ENCODE assay signal across 14 cellular contexts in genomic region chr11:44628730-44629361, GRCh38.
DNase-seq lines count a peak whose midpoint lies in the region; ATAC-seq, FAIRE-seq and TF ChIP-seq lines count a peak whose summit lies in the region.
"Had no signal": no experiment of that assay in that cellular context is flagged by ENCODE, and none has a peak within 500 bp of the region (broad histone marks: within the 10 kb centered on the region; RNA-seq: fewer than 3 reads in every experiment).

No MANE protein-coding gene starts in this region.

- peaks cover 7% of the 10 kb centered on the region for H3K4me1 Mint-ChIP-seq in activated CD8-positive, alpha-beta T cell treated with anti-CD3 and anti-CD28 coated beads, Interleukin-2, amount 10 ng/mL, durations not matched to agents 7 days and 5 days (ENCODE audit: low read depth)
- peaks cover 5% of the 10 kb centered on the region for H3K4me1 Mint-ChIP-seq in activated CD8-positive, alpha-beta T cell treated with anti-CD3 and anti-CD28 coated beads for 36 hours (ENCODE audit: low read depth)
- H3K4me1 Mint-ChIP-seq in stimulated activated naive B cell treated with anti-CD40 and anti-IgM and Interleukin-4, amounts not matched to agents 10 μg/mL and 1 μg/mL and 100 μg/mL, for 72 hours, result peaks cover 18 to 35% of the 10 kb centered on the region in 2 donors

- TF ChIP-seq RAD21 in H1 (IDR thresholded peaks at IDR 0.05 in 1 of 2, conservative IDR thresholded peaks at IDR 0.05 in 1 of 2; ENCODE audit: low read depth in 2 of 2, low read length in 2 of 2), result no peak

- TF ChIP-seq POLR2A in H1 (IDR thresholded peaks at IDR 0.05; ENCODE audit: control extremely low read depth in 1 of 2, low read depth in 2 of 2, low read length in 2 of 2), result no peak

- no peak overlapping the region for H3K14ac ChIP-seq in H1 (ENCODE audit: insufficient read length)

- H3K56ac ChIP-seq in H1 (replicated peaks; ENCODE audit: insufficient read length, low read depth, low read length), result no peak overlapping the region

- no peak overlapping the region for H3K4me2 ChIP-seq in H1 (ENCODE audit: insufficient read depth in 1 of 2, low read depth in 2 of 2, low read length in 2 of 2)

- DNase-seq in activated CD8-positive, alpha-beta T cell treated with anti-CD3 and anti-CD28 coated beads, Interleukin-2, amount 10 ng/mL, durations not matched to agents 7 days and 5 days, result peak; percentile 14
- no peak for DNase-seq in activated CD8-positive, alpha-beta T cell treated with anti-CD3 and anti-CD28 coated beads for 36 hours
- DNase-seq in H1 (ENCODE audit: low read depth in 1 of 2, low spot score in 2 of 2) (peak in 1 of 2 experiments; percentile 35), SIG-M5 (lab: John Stamatoyannopoulos, UW) (no peak)
- no peak for DNase-seq in stimulated activated naive B cell treated with anti-CD40 and anti-IgM and Interleukin-4, amounts not matched to agents 10 μg/mL and 1 μg/mL and 100 μg/mL, for 72 hours
- no peak for DNase-seq in stimulated activated naive CD4-positive, alpha-beta T cell (lab: John Stamatoyannopoulos, UW)
- DNase-seq: mammary epithelial cell had no signal

- CTCF ChIA-PET in activated CD8-positive, alpha-beta T cell treated with anti-CD3 and anti-CD28 coated beads, Interleukin-2, amount 10 ng/mL, durations not matched to agents 7 days and 5 days (lab: Charles Lee), result interaction anchor here (0.7 kb wide), 1 partner anchor 32 kb away, joined by 3 read pairs; no protein-coding TSS in a partner anchor
- CTCF ChIA-PET in activated CD8-positive, alpha-beta T cell treated with anti-CD3 and anti-CD28 coated beads for 36 hours (lab: Charles Lee), result interaction anchor here (1.3 to 2.4 kb wide), 3 partner anchors 12 to 282 kb away, joined by 3 to 11 read pairs (median 9); no protein-coding TSS in a partner anchor
- CTCF ChIA-PET in H1 (lab: Charles Lee; ENCODE audit: partially characterized antibody), result interaction anchor here (0.6 to 5.3 kb wide), 10 partner anchors 12 to 283 kb away, joined by 3 to 24 read pairs (median 4); no protein-coding TSS in a partner anchor

- H2BK5ac ChIP-seq in H1 (ENCODE audit: low read depth, low read length), result no peak overlapping the region

- H4K5ac ChIP-seq in H1 (ENCODE audit: insufficient read length, low read depth, low read length), result no peak overlapping the region

- H2AFZ ChIP-seq in H1 (ENCODE audit: low read length), result no peak overlapping the region; the same call in 1 of the 2 replicates

- no peak overlapping the region for H4K91ac ChIP-seq in H1 (replicated peaks; ENCODE audit: insufficient read length, low read length)

- H3K27me3 ChIP-seq in H1 (replicated peaks in 1 of 4; ENCODE audit: control insufficient read depth in 3 of 4, extremely low read depth in 1 of 4, insufficient read depth in 3 of 4, low read length in 3 of 4), result peaks cover 0 to 2% (median 1%) of the 10 kb centered on the region in 4 experiments; a peak in 1 of 7 replicates

- no peak overlapping the region for H2BK120ac ChIP-seq in H1 (replicated peaks; ENCODE audit: low read depth, low read length)

- no peak overlapping the region for H3K9ac ChIP-seq in H1 (replicated peaks in 1 of 4; ENCODE audit: extremely low read depth in 1 of 4, low read depth in 3 of 4, low read length in 3 of 4)

- H2BK20ac ChIP-seq in H1 (ENCODE audit: low read length), result no peak overlapping the region

- H3K4ac ChIP-seq in H1 (replicated peaks; ENCODE audit: insufficient read length, low read depth, low read length), result no peak overlapping the region

- H3K9me3 ChIP-seq in H1 (ENCODE audit: insufficient read depth in 2 of 2, low read depth in 1 of 2, low read length in 1 of 2), result no peaks in the 10 kb centered on the region

- no peak overlapping the region for H3K23ac ChIP-seq in H1 (ENCODE audit: insufficient read length)

- no peak overlapping the region for H2BK15ac ChIP-seq in H1 (ENCODE audit: low read length)

- no peaks in the 10 kb centered on the region for H4K20me1 ChIP-seq in H1 (replicated peaks in 1 of 2; ENCODE audit: control insufficient read depth in 1 of 2, insufficient read depth in 2 of 2, low read length in 2 of 2)

- POLR2A ChIA-PET in activated CD8-positive, alpha-beta T cell treated with anti-CD3 and anti-CD28 coated beads, Interleukin-2, amount 10 ng/mL, durations not matched to agents 7 days and 5 days (lab: Charles Lee), result interaction anchor here (0.6 kb wide), 1 partner anchor 92 kb away, joined by 3 read pairs; no protein-coding TSS in a partner anchor
- POLR2A ChIA-PET in activated CD8-positive, alpha-beta T cell treated with anti-CD3 and anti-CD28 coated beads for 36 hours (lab: Charles Lee), result no interaction called here
- POLR2A ChIA-PET in H1 (lab: Charles Lee; ENCODE audit: partially characterized antibody), result no interaction called here

- FAIRE-seq in H1 (lab: Jason Lieb, UNC), result no peak
- FAIRE-seq: HepG2 had no signal

- no peaks in the 10 kb centered on the region for H3K9me3 Mint-ChIP-seq in activated CD8-positive, alpha-beta T cell treated with anti-CD3 and anti-CD28 coated beads, Interleukin-2, amount 10 ng/mL, durations not matched to agents 7 days and 5 days (ENCODE audit: insufficient read depth)
- H3K9me3 Mint-ChIP-seq in activated CD8-positive, alpha-beta T cell treated with anti-CD3 and anti-CD28 coated beads for 36 hours, result peaks cover 7% of the 10 kb centered on the region
- H3K9me3 Mint-ChIP-seq in stimulated activated naive B cell treated with anti-CD40 and anti-IgM and Interleukin-4, amounts not matched to agents 10 μg/mL and 1 μg/mL and 100 μg/mL, for 72 hours, result peaks cover 0 to 3% of the 10 kb centered on the region in 2 donors
- H3K9me3 Mint-ChIP-seq: stimulated activated naive CD8-positive, alpha-beta T cell treated with anti-CD3 and anti-CD28 coated beads, Interleukin-15, Interleukin-2, amounts not matched to agents 100 ng/mL and 50 ng/mL, for 24 hours had no signal

- no peaks in the 10 kb centered on the region for H3K79me1 ChIP-seq in H1 (ENCODE audit: low read depth, low read length)

- no peaks in the 10 kb centered on the region; a peak in 1 of 7 replicates for H3K4me1 ChIP-seq in H1 (replicated peaks in 1 of 4; ENCODE audit: control insufficient read depth in 3 of 4, insufficient read depth in 4 of 4, low read length in 3 of 4)

- no peak for TF ChIP-seq EP300 in H1 (IDR thresholded peaks at IDR 0.05; ENCODE audit: borderline replicate concordance in 1 of 2, low read depth in 2 of 2, low read length in 2 of 2)

- no peak overlapping the region for H3K27ac Mint-ChIP-seq in activated CD8-positive, alpha-beta T cell treated with anti-CD3 and anti-CD28 coated beads, Interleukin-2, amount 10 ng/mL, durations not matched to agents 7 days and 5 days
- no peak overlapping the region for H3K27ac Mint-ChIP-seq in activated CD8-positive, alpha-beta T cell treated with anti-CD3 and anti-CD28 coated beads for 36 hours
- peak overlapping the region; percentile 65 for H3K27ac Mint-ChIP-seq in stimulated activated naive B cell treated with anti-CD40 and anti-IgM and Interleukin-4, amounts not matched to agents 10 μg/mL and 1 μg/mL and 100 μg/mL, for 72 hours
- H3K27ac Mint-ChIP-seq: progenitor cell of endocrine pancreas; stimulated activated naive CD8-positive, alpha-beta T cell treated with anti-CD3 and anti-CD28 coated beads, Interleukin-15, Interleukin-2, amounts not matched to agents 100 ng/mL and 50 ng/mL, for 24 hours had no signal

- H3K4me3 Mint-ChIP-seq in activated CD8-positive, alpha-beta T cell treated with anti-CD3 and anti-CD28 coated beads, Interleukin-2, amount 10 ng/mL, durations not matched to agents 7 days and 5 days, result no peak overlapping the region
- H3K4me3 Mint-ChIP-seq in activated CD8-positive, alpha-beta T cell treated with anti-CD3 and anti-CD28 coated beads for 36 hours, result no peak overlapping the region
- no peak overlapping the region for H3K4me3 Mint-ChIP-seq in stimulated activated naive B cell treated with anti-CD40 and anti-IgM and Interleukin-4, amounts not matched to agents 10 μg/mL and 1 μg/mL and 100 μg/mL, for 72 hours
- H3K4me3 Mint-ChIP-seq: stimulated activated naive CD8-positive, alpha-beta T cell treated with anti-CD3 and anti-CD28 coated beads, Interleukin-15, Interleukin-2, amounts not matched to agents 100 ng/mL and 50 ng/mL, for 24 hours had no signal

- H3K79me2 ChIP-seq in H1 (ENCODE audit: control insufficient read depth in 1 of 2, insufficient read depth in 2 of 2, low read length in 2 of 2), result no peaks in the 10 kb centered on the region

- no peaks in the 10 kb centered on the region for H3K36me3 Mint-ChIP-seq in activated CD8-positive, alpha-beta T cell treated with anti-CD3 and anti-CD28 coated beads, Interleukin-2, amount 10 ng/mL, durations not matched to agents 7 days and 5 days (ENCODE audit: low read depth)
- no peaks in the 10 kb centered on the region for H3K36me3 Mint-ChIP-seq in activated CD8-positive, alpha-beta T cell treated with anti-CD3 and anti-CD28 coated beads for 36 hours (ENCODE audit: low read depth)
- H3K36me3 Mint-ChIP-seq in stimulated activated naive B cell treated with anti-CD40 and anti-IgM and Interleukin-4, amounts not matched to agents 10 μg/mL and 1 μg/mL and 100 μg/mL, for 72 hours, result peaks cover 3 to 18% of the 10 kb centered on the region in 2 donors

- no peaks in the 10 kb centered on the region for H3K36me3 ChIP-seq in H1 (ENCODE audit: control insufficient read depth in 2 of 4, insufficient read depth in 4 of 4, low read length in 3 of 4)

- WGBS in H1 (ENCODE audit: extremely low coverage in 1 of 2, insufficient coverage in 1 of 2, insufficient read length in 1 of 2, insufficient replicate concordance in 2 of 2, low coverage in 1 of 2, low lambda C conversion rate in 2 of 2, missing lambda C conversion rate in 1 of 2), 2 experiments, result 91% methylated on average over 6 of the region's 6 CpGs; no CpG with 5 or more reads in 1 of the 2 experiments

- H3K4me3 ChIP-seq in H1 (ENCODE audit: extremely low read depth in 1 of 4, insufficient read depth in 2 of 4, low read depth in 3 of 4, low read length in 4 of 4), result no peak overlapping the region
- H3K4me3 ChIP-seq: SK-N-MC had no signal

- TF ChIP-seq CTCF in activated CD8-positive, alpha-beta T cell treated with anti-CD3 and anti-CD28 coated beads for 36 hours (IDR thresholded peaks at IDR 0.05), result no peak
- TF ChIP-seq CTCF in H1 (IDR thresholded peaks at IDR 0.05; ENCODE audit: control extremely low read depth in 1 of 3, insufficient read depth in 1 of 3, low read depth in 1 of 3, low read length in 3 of 3), result no peak

- H3K18ac ChIP-seq in H1 (ENCODE audit: extremely low read depth, low read length), result peak overlapping the region; percentile 48; the same call in 1 of the 2 replicates

- intact Hi-C loops in activated CD8-positive, alpha-beta T cell treated with anti-CD3 and anti-CD28 coated beads for 36 hours (cut with micrococcal nuclease), result loop anchor here (10.0 kb wide), 2 partner anchors 146 to 266 kb away; no protein-coding TSS in a partner anchor

- no peak overlapping the region for H2BK12ac ChIP-seq in H1 (ENCODE audit: low read depth, low read length)

- no peak overlapping the region for H3K27ac ChIP-seq in H1 (ENCODE audit: low read depth, low read length)
- H3K27ac ChIP-seq: SK-N-MC had no signal

- peaks cover 2% of the 10 kb centered on the region for H3K27me3 Mint-ChIP-seq in activated CD8-positive, alpha-beta T cell treated with anti-CD3 and anti-CD28 coated beads, Interleukin-2, amount 10 ng/mL, durations not matched to agents 7 days and 5 days (ENCODE audit: low read depth)
- H3K27me3 Mint-ChIP-seq in activated CD8-positive, alpha-beta T cell treated with anti-CD3 and anti-CD28 coated beads for 36 hours, result peaks cover 5% of the 10 kb centered on the region
- H3K27me3 Mint-ChIP-seq in stimulated activated naive B cell treated with anti-CD40 and anti-IgM and Interleukin-4, amounts not matched to agents 10 μg/mL and 1 μg/mL and 100 μg/mL, for 72 hours, result peaks cover 0 to 6% of the 10 kb centered on the region in 2 donors

- H2AK5ac ChIP-seq in H1 (ENCODE audit: low read depth, low read length), result no peak overlapping the region

- no peak overlapping the region for H4K8ac ChIP-seq in H1 (ENCODE audit: extremely low read depth, insufficient read depth, low read length)

- ATAC-seq in activated CD8-positive, alpha-beta T cell treated with anti-CD3 and anti-CD28 coated beads, Interleukin-2, amount 10 ng/mL, durations not matched to agents 7 days and 5 days, result no peak
- ATAC-seq in activated CD8-positive, alpha-beta T cell treated with anti-CD3 and anti-CD28 coated beads for 36 hours, result no peak
- peak; percentile 25 for ATAC-seq in HG02885 (IDR thresholded peaks at IDR 0.05; ENCODE audit: poor library complexity, unreplicated experiment)
- no peak for ATAC-seq in stimulated activated naive B cell treated with anti-CD40 and anti-IgM and Interleukin-4, amounts not matched to agents 10 μg/mL and 1 μg/mL and 100 μg/mL, for 72 hours (replicated peaks)
- ATAC-seq in HG03139 (IDR thresholded peaks at IDR 0.05; ENCODE audit: unreplicated experiment), result no peak
- ATAC-seq: activated CD4-positive, CD25-positive, alpha-beta regulatory T cell treated with anti-CD3 and anti-CD28 coated beads, Interleukin-2, amount 50 U/mL, for 24 hours; HepG2 had no signal

- H3K23me2 ChIP-seq in H1 (ENCODE audit: low read depth, low read length), result no peaks in the 10 kb centered on the region
